Comparison of ENCODE assay signal across 9 cellular contexts in the genomic region with DNA sequence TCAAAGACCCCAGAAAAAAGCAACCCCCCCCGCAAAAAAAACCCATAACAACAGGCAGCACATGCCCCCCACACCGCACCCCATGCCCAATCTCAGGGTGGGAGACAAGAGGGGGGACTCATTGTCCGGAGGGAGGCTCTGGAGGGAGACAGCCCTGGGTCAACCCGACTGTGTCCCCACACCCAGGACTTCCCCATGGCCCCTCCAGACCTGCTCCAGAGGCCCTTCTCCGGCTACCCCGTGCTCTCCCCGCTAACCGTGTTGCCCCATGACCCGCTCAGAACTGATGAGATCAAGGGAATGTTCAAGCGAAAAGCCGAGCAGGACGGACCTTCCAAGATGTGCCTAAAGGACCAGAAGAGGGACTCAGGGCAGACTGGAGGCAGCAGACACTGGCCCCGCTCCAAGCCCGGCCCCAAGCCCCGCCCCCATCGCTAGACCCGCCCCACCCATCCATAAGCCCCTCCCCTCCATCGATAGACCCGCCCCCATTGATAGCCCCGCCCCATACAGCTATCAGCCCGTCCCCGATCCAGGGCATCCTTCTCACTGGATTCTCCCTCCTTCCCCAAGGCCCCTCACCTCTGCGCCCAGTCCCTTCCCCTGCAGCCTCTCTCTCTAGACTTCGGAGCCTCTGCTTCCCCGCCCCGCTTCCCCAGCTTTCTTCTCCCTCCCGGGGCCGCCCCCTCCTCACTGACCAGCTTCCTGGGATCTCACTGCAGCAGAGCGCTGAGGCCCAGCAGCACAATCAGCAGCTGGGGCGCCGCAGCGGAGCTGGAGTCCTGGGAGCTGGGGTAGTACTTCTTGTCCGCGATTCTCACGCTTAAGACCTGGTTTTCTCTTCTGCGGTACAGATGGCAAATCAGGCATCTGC. TPM values are rescaled to one million over a fixed set of nuclear protein-coding genes. Genes with fewer than 3 reads are reported as not detected.
DNase-seq lines count a peak whose midpoint lies in the region; ATAC-seq and TF ChIP-seq lines count a peak whose summit lies in the region.
"Had no signal": no experiment of that assay in that cellular context is flagged by ENCODE, and none has a peak within 500 bp of the region (broad histone marks: within the 10 kb centered on the region; RNA-seq: fewer than 3 reads in every experiment).

No MANE protein-coding gene starts in this region.

- no peaks in the 10 kb centered on the region for H3K9me2 ChIP-seq in MM.1S (replicated peaks; ENCODE audit: insufficient read depth, low read length)

- H3K4me3 ChIP-seq in MM.1S (ENCODE audit: low read length) (no peak overlapping the region), suprapubic skin (peak overlapping the region; percentile 42)

- no peak for TF ChIP-seq CTCF in MM.1S (IDR thresholded peaks at IDR 0.05; ENCODE audit: low read length)
- no peak for TF ChIP-seq CTCF in suprapubic skin (IDR thresholded peaks at IDR 0.05)

- DNase-seq in CD1c-positive myeloid dendritic cell (ENCODE audit: extremely low spot score) (peak; percentile 37), MM.1S (no peak), iPS-NIHi7 (ENCODE audit: extremely low spot score) (peak; percentile 95), suprapubic skin (ENCODE audit: low spot score in 2 of 2) (no peak), H4 (ENCODE audit: low spot score) (no peak)
- no peak for DNase-seq in activated T-helper 1 cell treated with anti-CD3 and anti-CD28 coated beads, Interleukin-12 subunit alpha, Interleukin-12 subunit beta, Interleukin-2, Interleukin-4 antibody, amounts not matched to agents 30 ng/mL and 10 ng/mL and 1 ng/mL, durations not matched to agents 14 hours and 24 hours and 36 hours (ENCODE audit: low spot score)

- H3K4me1 Mint-ChIP-seq in activated T-helper 1 cell treated with anti-CD3 and anti-CD28 coated beads, Interleukin-12 subunit alpha, Interleukin-12 subunit beta, Interleukin-2, Interleukin-4 antibody, amounts not matched to agents 30 ng/mL and 10 ng/mL and 1 ng/mL, durations not matched to agents 14 hours and 24 hours and 36 hours (ENCODE audit: low read depth), result peaks cover 32% of the 10 kb centered on the region

- H3K36me3 ChIP-seq in MM.1S (replicated peaks; ENCODE audit: insufficient read depth, low read length), result peaks cover 3% of the 10 kb centered on the region; the same call in 1 of the 2 replicates
- no peaks in the 10 kb centered on the region for H3K36me3 ChIP-seq in suprapubic skin

- 66% methylated on average over 23 of the region's 36 CpGs for WGBS in suprapubic skin

- ATAC-seq in HG02610 (IDR thresholded peaks at IDR 0.05; ENCODE audit: unreplicated experiment) (no peak), GM19455 (IDR thresholded peaks at IDR 0.05; ENCODE audit: unreplicated experiment) (no peak)

- no peak overlapping the region for H2AFZ ChIP-seq in MM.1S (ENCODE audit: low read length)

- H3K27me3 ChIP-seq in MM.1S (replicated peaks; ENCODE audit: insufficient read depth, low read length), result no peaks in the 10 kb centered on the region
- no peaks in the 10 kb centered on the region for H3K27me3 ChIP-seq in suprapubic skin

- no peak overlapping the region for H3K27ac ChIP-seq in MM.1S (ENCODE audit: low read length)
- H3K27ac ChIP-seq in suprapubic skin, result no peak overlapping the region

- H3K79me2 ChIP-seq in MM.1S (ENCODE audit: low read length), result peaks cover 44% of the 10 kb centered on the region

- intact Hi-C loops in activated T-helper 1 cell treated with anti-CD3 and anti-CD28 coated beads, Interleukin-12 subunit alpha, Interleukin-12 subunit beta, Interleukin-2, Interleukin-4 antibody, amounts not matched to agents 30 ng/mL and 10 ng/mL and 1 ng/mL, durations not matched to agents 14 hours and 24 hours and 36 hours (cut with micrococcal nuclease), result loop anchor here (1.0 to 10.0 kb wide), 5 partner anchors 8 to 452 kb away; a partner anchor contains a TSS

- H3K4me2 ChIP-seq in MM.1S (ENCODE audit: low read depth, low read length), result peak overlapping the region; percentile 98; the same call in 1 of the 2 replicates

- no peak overlapping the region for H3K9ac ChIP-seq in MM.1S (ENCODE audit: low read length)

- H3K27ac Mint-ChIP-seq in activated T-helper 1 cell treated with anti-CD3 and anti-CD28 coated beads, Interleukin-12 subunit alpha, Interleukin-12 subunit beta, Interleukin-2, Interleukin-4 antibody, amounts not matched to agents 30 ng/mL and 10 ng/mL and 1 ng/mL, durations not matched to agents 14 hours and 24 hours and 36 hours, result no peak overlapping the region

- no peak for TF ChIP-seq POLR2A in suprapubic skin (IDR thresholded peaks at IDR 0.05)

- peak overlapping the region; percentile 85 for H3K4me3 Mint-ChIP-seq in activated T-helper 1 cell treated with anti-CD3 and anti-CD28 coated beads, Interleukin-12 subunit alpha, Interleukin-12 subunit beta, Interleukin-2, Interleukin-4 antibody, amounts not matched to agents 30 ng/mL and 10 ng/mL and 1 ng/mL, durations not matched to agents 14 hours and 24 hours and 36 hours

- H3K27me3 Mint-ChIP-seq in activated T-helper 1 cell treated with anti-CD3 and anti-CD28 coated beads, Interleukin-12 subunit alpha, Interleukin-12 subunit beta, Interleukin-2, Interleukin-4 antibody, amounts not matched to agents 30 ng/mL and 10 ng/mL and 1 ng/mL, durations not matched to agents 14 hours and 24 hours and 36 hours (ENCODE audit: insufficient read depth), result no peaks in the 10 kb centered on the region

- peaks cover 14% of the 10 kb centered on the region for H3K36me3 Mint-ChIP-seq in activated T-helper 1 cell treated with anti-CD3 and anti-CD28 coated beads, Interleukin-12 subunit alpha, Interleukin-12 subunit beta, Interleukin-2, Interleukin-4 antibody, amounts not matched to agents 30 ng/mL and 10 ng/mL and 1 ng/mL, durations not matched to agents 14 hours and 24 hours and 36 hours (ENCODE audit: low read depth)

- no peaks in the 10 kb centered on the region for H3K9me3 Mint-ChIP-seq in activated T-helper 1 cell treated with anti-CD3 and anti-CD28 coated beads, Interleukin-12 subunit alpha, Interleukin-12 subunit beta, Interleukin-2, Interleukin-4 antibody, amounts not matched to agents 30 ng/mL and 10 ng/mL and 1 ng/mL, durations not matched to agents 14 hours and 24 hours and 36 hours

- no peak for TF ChIP-seq EP300 in suprapubic skin (IDR thresholded peaks at IDR 0.05)

- no peaks in the 10 kb centered on the region for H4K20me1 ChIP-seq in MM.1S (ENCODE audit: insufficient read depth, low read length)

- H3K4me1 ChIP-seq in MM.1S (ENCODE audit: low read length) (no peaks in the 10 kb centered on the region), suprapubic skin (peaks cover 19% of the 10 kb centered on the region)

- H3F3A ChIP-seq in MM.1S (ENCODE audit: insufficient read depth, low read length), result peaks cover 21% of the 10 kb centered on the region

- H3K9me3 ChIP-seq in MM.1S (replicated peaks; ENCODE audit: insufficient read depth, low read length) (no peaks in the 10 kb centered on the region), suprapubic skin (no peaks in the 10 kb centered on the region)

RNA-seq across cellular contexts. Expression of a gene that starts 2.2 kb away (rescaled TPM):
- 146 and 148 TPM in 2 replicates for total RNA-seq in activated T-helper 1 cell treated with anti-CD3 and anti-CD28 coated beads, Interleukin-12 subunit alpha, Interleukin-12 subunit beta, Interleukin-2, Interleukin-4 antibody, amounts not matched to agents 30 ng/mL and 10 ng/mL and 1 ng/mL, durations not matched to agents 14 hours and 24 hours and 36 hours
- 10 to 100 TPM in 2 of 4 donors, 1 to 10 TPM in 2; 6.6 to 19.7 (median 10.5) TPM for total RNA-seq in suprapubic skin
- total RNA-seq in H4 (2014; rRNA removed; shearing (Covaris generic)), result 273 and 396 TPM in 2 replicates

RNA-seq across cellular contexts. Expression of a gene that starts 9.2 kb away (rescaled TPM):
- total RNA-seq in activated T-helper 1 cell treated with anti-CD3 and anti-CD28 coated beads, Interleukin-12 subunit alpha, Interleukin-12 subunit beta, Interleukin-2, Interleukin-4 antibody, amounts not matched to agents 30 ng/mL and 10 ng/mL and 1 ng/mL, durations not matched to agents 14 hours and 24 hours and 36 hours, result 1.9 and 2.6 TPM in 2 replicates
- total RNA-seq in suprapubic skin, result not detected
- not detected in 2 replicates for total RNA-seq in H4 (2014; rRNA removed; shearing (Covaris generic))
- total RNA-seq: skeletal muscle tissue had no signal

RNA-seq across cellular contexts. Expression of a gene that starts 16.6 kb away (rescaled TPM):
- 40.8 and 42.7 TPM in 2 replicates for total RNA-seq in activated T-helper 1 cell treated with anti-CD3 and anti-CD28 coated beads, Interleukin-12 subunit alpha, Interleukin-12 subunit beta, Interleukin-2, Interleukin-4 antibody, amounts not matched to agents 30 ng/mL and 10 ng/mL and 1 ng/mL, durations not matched to agents 14 hours and 24 hours and 36 hours
- total RNA-seq in suprapubic skin, result 10 to 100 TPM; 44.2 to 71.3 (median 60.5) TPM
- 155 and 216 TPM in 2 replicates for total RNA-seq in H4 (2014; rRNA removed; shearing (Covaris generic))

RNA-seq across cellular contexts. Expression of a gene that starts 26.1 kb away (rescaled TPM):
- 0.08 TPM in 1 of 2 replicates, not detected in the other for total RNA-seq in activated T-helper 1 cell treated with anti-CD3 and anti-CD28 coated beads, Interleukin-12 subunit alpha, Interleukin-12 subunit beta, Interleukin-2, Interleukin-4 antibody, amounts not matched to agents 30 ng/mL and 10 ng/mL and 1 ng/mL, durations not matched to agents 14 hours and 24 hours and 36 hours
- 10 to 100 TPM; 25.5 to 83.1 (median 26.6) TPM for total RNA-seq in suprapubic skin
- total RNA-seq in H4 (2014; rRNA removed; shearing (Covaris generic)), result not detected in 2 replicates

RNA-seq across cellular contexts. Expression of a gene that starts 45.2 kb away (rescaled TPM):
- total RNA-seq in activated T-helper 1 cell treated with anti-CD3 and anti-CD28 coated beads, Interleukin-12 subunit alpha, Interleukin-12 subunit beta, Interleukin-2, Interleukin-4 antibody, amounts not matched to agents 30 ng/mL and 10 ng/mL and 1 ng/mL, durations not matched to agents 14 hours and 24 hours and 36 hours, result not detected in 2 replicates
- 1 to 10 TPM in 1 of 4 donors, under 1 TPM in 2, not detected in 1; 0.39 to 1.2 (median 0.68) TPM for total RNA-seq in suprapubic skin
- 0.27 and 1.1 TPM in 2 replicates for total RNA-seq in H4 (2014; rRNA removed; shearing (Covaris generic))

Comparison
In these comparisons a context has a peak if more than half of its experiments do, and no peak if none do; other contexts are left out.
1. DNase-seq: peak in CD1c-positive myeloid dendritic cell (single experiment) and iPS-NIHi7 (single experiment); none in MM.1S (single experiment), activated T-helper 1 cell treated with anti-CD3 and anti-CD28 coated beads, Interleukin-12 subunit alpha, Interleukin-12 subunit beta, Interleukin-2, Interleukin-4 antibody, amounts not matched to agents 30 ng/mL and 10 ng/mL and 1 ng/mL, durations not matched to agents 14 hours and 24 hours and 36 hours (single experiment), suprapubic skin (0 of 2) and H4 (single experiment).